Comparison of ENCODE assay signal across 1 cellular context in genomic region chr6:168536665-168537249, GRCh38.
TF ChIP-seq lines count a peak whose summit lies in the region.

No MANE protein-coding gene starts in this region.

TF ChIP-seq in H1, 55 proteins besides CTCF, POLR2A, EP300 and RAD21 (continued from another document):
- no peak for TF ChIP-seq SIN3A (conservative IDR thresholded peaks at IDR 0.05 in 1 of 2, IDR thresholded peaks at IDR 0.05 in 1 of 2; ENCODE audit: low read depth in 1 of 2, low read length in 2 of 2)
- TF ChIP-seq CBX5 (IDR thresholded peaks at IDR 0.05; ENCODE audit: low read depth, low read length), result no peak
- no peak for TF ChIP-seq CHD7 (IDR thresholded peaks at IDR 0.05; ENCODE audit: insufficient replicate concordance, low read length)
- no peak for TF ChIP-seq CBX8 (IDR thresholded peaks at IDR 0.05; ENCODE audit: borderline replicate concordance, low read depth, low read length)
- no peak for TF ChIP-seq MAFK (IDR thresholded peaks at IDR 0.05; ENCODE audit: low read depth, low read length)
- TF ChIP-seq SUZ12 (IDR thresholded peaks at IDR 0.05; ENCODE audit: low read length), result no peak
- no peak for TF ChIP-seq RNF2 (IDR thresholded peaks at IDR 0.05; ENCODE audit: borderline replicate concordance, low read depth, low read length, missing control alignments, poor library complexity, severe bottlenecking)
- TF ChIP-seq EZH2 (IDR thresholded peaks at IDR 0.05; ENCODE audit: low read depth, low read length, severe bottlenecking), result no peak
- no peak for TF ChIP-seq YY1 (IDR thresholded peaks at IDR 0.05; ENCODE audit: low read depth, low read length)
- TF ChIP-seq HDAC6 (IDR thresholded peaks at IDR 0.05; ENCODE audit: low read depth, low read length), result no peak
- TF ChIP-seq SAP30 (IDR thresholded peaks at IDR 0.05; ENCODE audit: insufficient read depth, insufficient replicate concordance, low read length), result no peak
- TF ChIP-seq POU5F1 (IDR thresholded peaks at IDR 0.05; ENCODE audit: low read depth, low read length), result no peak
- TF ChIP-seq TBP (IDR thresholded peaks at IDR 0.05; ENCODE audit: low read depth, low read length), result no peak
- no peak for TF ChIP-seq RBBP5 (IDR thresholded peaks at IDR 0.05; ENCODE audit: borderline replicate concordance, low read depth, low read length)
